Comparison of ENCODE assay signal across 8 cellular contexts in genomic region chr4:110211007-110211769, GRCh38. TPM values are rescaled to one million over a fixed set of nuclear protein-coding genes. Genes with fewer than 3 reads are reported as not detected.
DNase-seq lines count a peak whose midpoint lies in the region; ATAC-seq and TF ChIP-seq lines count a peak whose summit lies in the region.

No MANE protein-coding gene starts in this region.

- H2AFZ ChIP-seq in KMS-11 (ENCODE audit: low read depth): peak overlapping the region; percentile 22; the same call in 1 of the 2 replicates
- peak overlapping the region; percentile 72 for H2AFZ ChIP-seq in osteoblast (ENCODE audit: low read length)

- H3K27me3 ChIP-seq in KMS-11 (ENCODE audit: insufficient read depth, low read depth): no peaks in the 10 kb centered on the region
- H3K27me3 ChIP-seq in esophagus squamous epithelium: no peaks in the 10 kb centered on the region
- H3K27me3 ChIP-seq in osteoblast (ENCODE audit: insufficient read depth, low read length): no peaks in the 10 kb centered on the region

- H3K9me3 ChIP-seq in esophagus squamous epithelium (no peaks in the 10 kb centered on the region), osteoblast (ENCODE audit: low read depth, low read length) (no peaks in the 10 kb centered on the region)

- H3K4me2 ChIP-seq in KMS-11: no peak overlapping the region
- H3K4me2 ChIP-seq in osteoblast (ENCODE audit: insufficient read depth, low read length): peak overlapping the region; percentile 68

- H3K79me2 ChIP-seq in KMS-11 (ENCODE audit: insufficient read depth, low read depth) (no peaks in the 10 kb centered on the region), osteoblast (ENCODE audit: insufficient read depth, low read length) (no peaks in the 10 kb centered on the region)

- WGBS in esophagus squamous epithelium, 2 donors: 63 to 69% methylated on average over 12 to 13 of the region's 13 CpGs

- H3K4me1 ChIP-seq in KMS-11 (ENCODE audit: low read depth, poor library complexity, severe bottlenecking) (no peaks in the 10 kb centered on the region), esophagus squamous epithelium (peaks cover 0 to 4% (median 0%) of the 10 kb centered on the region in 3 donors), osteoblast (ENCODE audit: insufficient read depth, low read length) (no peaks in the 10 kb centered on the region)

- intact Hi-C loops in esophagus squamous epithelium (cut with DNase I): loop anchor here (10.0 kb wide), 1 partner anchor 156 kb away; no protein-coding TSS in a partner anchor

- ATAC-seq in GM21786 (IDR thresholded peaks at IDR 0.05; ENCODE audit: unreplicated experiment): peak; percentile 95
- no peak for ATAC-seq in GM19324 (IDR thresholded peaks at IDR 0.05; ENCODE audit: low FRiP score, unreplicated experiment)

- TF ChIP-seq POLR2A in esophagus squamous epithelium (IDR thresholded peaks at IDR 0.05): no peak

- TF ChIP-seq CTCF in KMS-11 (conservative IDR thresholded peaks at IDR 0.05; ENCODE audit: low read depth, low read length) (peak; percentile 86), VCaP (conservative IDR thresholded peaks at IDR 0.05) (peak; percentile 88), esophagus squamous epithelium (IDR thresholded peaks at IDR 0.05) (peak; percentile 57 to 72 (median 66)), osteoblast (IDR thresholded peaks at IDR 0.05; ENCODE audit: extremely low read depth, low read depth, low read length) (peak; percentile 87)

- H3K27ac ChIP-seq in KMS-11: no peak overlapping the region
- no peak overlapping the region for H3K27ac ChIP-seq in VCaP
- no peak overlapping the region for H3K27ac ChIP-seq in esophagus squamous epithelium
- H3K27ac ChIP-seq in osteoblast (ENCODE audit: low read depth, low read length): no peak overlapping the region

- H4K20me1 ChIP-seq in KMS-11 (ENCODE audit: insufficient read depth) (no peaks in the 10 kb centered on the region), osteoblast (ENCODE audit: insufficient read depth, low read length) (no peaks in the 10 kb centered on the region)

- DNase-seq in A172 (ENCODE audit: low spot score): peak; percentile 26
- peak; percentile 51 for DNase-seq in EH (ENCODE audit: low read depth)
- DNase-seq in esophagus squamous epithelium (lab: John Stamatoyannopoulos, UW): no peak
- peak; percentile 91 for DNase-seq in osteoblast (ENCODE audit: insufficient read length, low spot score, missing footprints)

- no peak overlapping the region for H3K4me3 ChIP-seq in KMS-11 (IDR thresholded peaks at IDR 0.05; ENCODE audit: insufficient read depth, low read depth, low read length)
- H3K4me3 ChIP-seq in esophagus squamous epithelium: no peak overlapping the region
- peak overlapping the region; percentile 33 for H3K4me3 ChIP-seq in osteoblast (ENCODE audit: insufficient read depth, low read length)

- H3K36me3 ChIP-seq in KMS-11 (ENCODE audit: insufficient read depth) (no peaks in the 10 kb centered on the region), esophagus squamous epithelium (no peaks in the 10 kb centered on the region), osteoblast (ENCODE audit: insufficient read depth, low read length) (no peaks in the 10 kb centered on the region)

- H3K9ac ChIP-seq in KMS-11: no peak overlapping the region

RNA-seq across cellular contexts. Expression of gene ELOVL6, which starts 12.8 kb away (rescaled TPM):
- 7.8 and 19.3 TPM in 2 replicates for total RNA-seq in A172 (2014; rRNA removed; shearing (Covaris generic))
- 10 to 100 TPM; 13.0 to 39.5 (median 19.4) TPM for total RNA-seq in esophagus squamous epithelium
- 12.7 and 19.7 TPM in 2 replicates for total RNA-seq in osteoblast
